ENCODE assay signal across 35 cellular contexts in the genomic region with DNA sequence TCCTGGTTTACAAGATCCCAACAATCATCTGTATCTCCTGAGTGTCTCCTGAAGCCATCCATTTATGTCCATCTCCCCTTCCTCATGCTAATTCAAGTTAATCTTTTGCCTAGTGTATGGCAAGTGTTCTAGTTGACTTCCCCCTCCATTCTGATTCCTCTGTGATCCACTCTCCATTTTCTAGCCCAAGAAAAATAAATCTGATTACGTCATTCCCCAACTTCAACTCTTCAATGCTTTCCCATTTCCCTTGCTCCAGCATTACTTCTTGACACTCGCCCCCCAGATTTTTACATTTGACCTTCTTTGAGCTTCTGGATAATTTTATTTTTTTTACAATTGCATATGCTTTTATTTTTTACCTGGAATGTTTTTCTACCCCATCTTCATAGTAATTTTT.
DNase-seq lines count a peak whose midpoint lies in the region; ATAC-seq, FAIRE-seq and TF ChIP-seq lines count a peak whose summit lies in the region.
"Had no signal": no experiment of that assay in that cellular context is flagged by ENCODE, and none has a peak within 500 bp of the region (broad histone marks: within the 10 kb centered on the region; RNA-seq: fewer than 3 reads in every experiment).

No MANE protein-coding gene starts in this region.

- CTCF ChIA-PET in HepG2 (lab: Yijun Ruan, JAX; ENCODE audit: low intra/inter-chr PET ratio, low total read pairs) = no interaction called here
- CTCF ChIA-PET in GM12878 (lab: Yijun Ruan, JAX) = no interaction called here
- CTCF ChIA-PET in K562 (lab: Yijun Ruan, JAX; ENCODE audit: low intra/inter-chr PET ratio) = no interaction called here

- H3K4me1 ChIP-seq in HepG2 (ENCODE audit: insufficient read depth, low read length) (no peaks in the 10 kb centered on the region), right lobe of liver (no peaks in the 10 kb centered on the region), GM12878 (ENCODE audit: control insufficient read depth, insufficient read depth, low read length) (no peaks in the 10 kb centered on the region), K562 (replicated peaks in 1 of 2; ENCODE audit: control insufficient read depth in 2 of 2, insufficient read depth in 2 of 2, low read length in 2 of 2) (no peaks in the 10 kb centered on the region)
- H3K4me1 ChIP-seq: A549, BE2C, BLaER1, Caco-2 had no signal

- no peak overlapping the region for H3K9ac ChIP-seq in HepG2 (ENCODE audit: insufficient read depth, low read depth, low read length)
- no peak overlapping the region for H3K9ac ChIP-seq in GM12878 (ENCODE audit: control insufficient read depth, insufficient read depth, low read length)
- H3K9ac ChIP-seq in K562 (ENCODE audit: insufficient read depth in 1 of 2, low read depth in 2 of 2, low read length in 2 of 2) = no peak overlapping the region
- H3K9ac ChIP-seq: BLaER1; BLaER1 treated with 17β-estradiol and CSF1 and Interleukin-3, amounts not matched to agents 10 nM and 100 nM had no signal

- H3K27me3 ChIP-seq in HepG2 (ENCODE audit: control insufficient read depth in 1 of 2, insufficient read depth in 2 of 2, low read length in 2 of 2) = no peaks in the 10 kb centered on the region
- no peaks in the 10 kb centered on the region for H3K27me3 ChIP-seq in right lobe of liver
- no peaks in the 10 kb centered on the region for H3K27me3 ChIP-seq in GM12878 (replicated peaks in 1 of 2; ENCODE audit: control insufficient read depth in 2 of 2, insufficient read depth in 2 of 2, low read length in 1 of 2)
- H3K27me3 ChIP-seq in K562 (ENCODE audit: control insufficient read depth in 2 of 2, insufficient read depth in 2 of 2, low read length in 2 of 2) = no peaks in the 10 kb centered on the region
- H3K27me3 ChIP-seq: BE2C; BLaER1; BLaER1 treated with 17β-estradiol and CSF1 and Interleukin-3, amounts not matched to agents 10 nM and 100 nM had no signal

- no peak overlapping the region for H3K4me3 ChIP-seq in HepG2 (replicated peaks in 1 of 3; ENCODE audit: insufficient read depth in 1 of 3, low read depth in 2 of 3, low read length in 3 of 3)
- no peak overlapping the region for H3K4me3 ChIP-seq in right lobe of liver
- H3K4me3 ChIP-seq in GM12878 = no peak overlapping the region
- no peak overlapping the region for H3K4me3 ChIP-seq in K562
- H3K4me3 ChIP-seq: A549; BLaER1; BLaER1 treated with 17β-estradiol and CSF1 and Interleukin-3, amounts not matched to agents 10 nM and 100 nM had no signal

- ATAC-seq in HepG2 = no peak
- no peak for ATAC-seq in right lobe of liver
- no peak for ATAC-seq in GM12878
- no peak for ATAC-seq in K562
- no peak for ATAC-seq in GM21360 (IDR thresholded peaks at IDR 0.05; ENCODE audit: unreplicated experiment)
- no peak for ATAC-seq in HG03378 (IDR thresholded peaks at IDR 0.05; ENCODE audit: unreplicated experiment)
- ATAC-seq: A549; CD8-positive, alpha-beta T cell had no signal

- no peak for TF ChIP-seq RAD21 in HepG2 (CRISPR knock-in tag; IDR thresholded peaks at IDR 0.05)
- no peak for TF ChIP-seq RAD21 in GM12878 (IDR thresholded peaks at IDR 0.05; ENCODE audit: insufficient read depth, low read depth, low read length)
- TF ChIP-seq RAD21 in K562 (CRISPR knock-in tag; conservative IDR thresholded peaks at IDR 0.05 in 1 of 2, IDR thresholded peaks at IDR 0.05 in 1 of 2) = no peak

- H3K27ac ChIP-seq in HepG2 (ENCODE audit: extremely low read length, insufficient read depth, low read length) (no peak overlapping the region), right lobe of liver (no peak overlapping the region), GM12878 (ENCODE audit: control insufficient read depth, insufficient read depth) (no peak overlapping the region), K562 (ENCODE audit: extremely low read depth, low read depth, low read length) (no peak overlapping the region)
- H3K27ac ChIP-seq: 22Rv1; A549; BLaER1; BLaER1 treated with 17β-estradiol and CSF1 and Interleukin-3, amounts not matched to agents 10 nM and 100 nM; C4-2B had no signal

- POLR2A ChIA-PET in HepG2 (lab: Yijun Ruan, JAX) = no interaction called here
- POLR2A ChIA-PET in GM12878 (lab: Charles Lee) = no interaction called here
- POLR2A ChIA-PET in K562 (lab: Yijun Ruan, JAX) = no interaction called here

- no peak for TF ChIP-seq EP300 in HepG2 (IDR thresholded peaks at IDR 0.05; ENCODE audit: low read depth in 2 of 2, low read length in 2 of 2)
- no peak for TF ChIP-seq EP300 in HepG2 (CRISPR knock-in tag; IDR thresholded peaks at IDR 0.05; ENCODE audit: borderline replicate concordance)
- TF ChIP-seq EP300 in GM12878 (IDR thresholded peaks at IDR 0.05; ENCODE audit: borderline replicate concordance in 1 of 2, control insufficient read depth in 1 of 2, low read depth in 2 of 2, low read length in 2 of 2) = no peak
- no peak for TF ChIP-seq EP300 in K562 (IDR thresholded peaks at IDR 0.05; ENCODE audit: low read length)

- H3K9me1 ChIP-seq in K562 (ENCODE audit: control insufficient read depth, insufficient read depth, low read length) = no peaks in the 10 kb centered on the region

- RAD21 ChIA-PET in GM12878 (lab: Charles Lee; ENCODE audit: unreplicated experiment) = no interaction called here

- DNase-seq in HepG2 (ENCODE audit: low spot score) = no peak
- no peak for DNase-seq in right lobe of liver
- DNase-seq in GM12878 (ENCODE audit: low read depth, low spot score) = no peak
- DNase-seq in K562 (ENCODE audit: extremely low read depth in 1 of 4, low spot score in 3 of 4) = no peak
- peak; percentile 2 for DNase-seq in left kidney (ENCODE audit: low read depth, low spot score)
- DNase-seq in NCI-H446 (lab: John Stamatoyannopoulos, UW) = no peak
- DNase-seq: 8988T; ACHN; AML-193; BE2C; C1 segment of cervical spinal cord; Caco-2; Calu3; CD4-positive, alpha-beta memory T cell; CD4-positive, alpha-beta T cell; CD4-positive, CD25-positive, alpha-beta regulatory T cell; CD8-positive, alpha-beta memory T cell; CD8-positive, alpha-beta T cell; COR-L47; DMS 273 treated with DMSO at 0.1 percent for 48 hours; DMS153; DMS53; DMS79; DMS79 treated with DMSO at 0.1 percent for 48 hours; DND-41; EL had no signal

- H3K79me2 ChIP-seq in HepG2 (ENCODE audit: insufficient read depth, low read length) (no peaks in the 10 kb centered on the region), GM12878 (ENCODE audit: control insufficient read depth, insufficient read depth, low read length) (no peaks in the 10 kb centered on the region), K562 (ENCODE audit: control insufficient read depth, insufficient read depth, low read length) (no peaks in the 10 kb centered on the region)

- H4K20me1 ChIP-seq in HepG2 (ENCODE audit: insufficient read depth, low read length) (no peaks in the 10 kb centered on the region), GM12878 (ENCODE audit: control insufficient read depth, insufficient read depth) (no peaks in the 10 kb centered on the region), K562 (replicated peaks; ENCODE audit: control insufficient read depth, insufficient read depth, low read length) (no peaks in the 10 kb centered on the region)
- H4K20me1 ChIP-seq: BLaER1; BLaER1 treated with 17β-estradiol and CSF1 and Interleukin-3, amounts not matched to agents 10 nM and 100 nM had no signal

- BruUV-seq in HepG2 (replicated peaks; lab: Mats Ljungman, UMichigan) (no TSS peak), GM12878 (replicated peaks; lab: Mats Ljungman, UMichigan) (no TSS peak), K562 (replicated peaks; lab: Mats Ljungman, UMichigan) (no TSS peak)

- intact Hi-C loops in HepG2 (cut with micrococcal nuclease; ENCODE audit: unreplicated experiment) (no loop called here), right lobe of liver (cut with DNase I) (no loop called here), GM12878 (cut with micrococcal nuclease; ENCODE audit: unreplicated experiment) (no loop called here), K562 (cut with micrococcal nuclease) (no loop called here)

- TF ChIP-seq POLR2A in HepG2 (IDR thresholded peaks at IDR 0.05; ENCODE audit: insufficient read depth in 1 of 2, low read depth in 2 of 2, low read length in 2 of 2) (no peak), right lobe of liver (IDR thresholded peaks at IDR 0.05) (no peak), GM12878 (IDR thresholded peaks at IDR 0.05; ENCODE audit: low read depth, low read length) (no peak), K562 (conservative IDR thresholded peaks at IDR 0.05) (no peak)

- H3K4me2 ChIP-seq in HepG2 (ENCODE audit: low read depth, low read length) = no peak overlapping the region
- no peak overlapping the region for H3K4me2 ChIP-seq in GM12878 (ENCODE audit: control insufficient read depth, insufficient read depth)
- no peak overlapping the region for H3K4me2 ChIP-seq in K562 (ENCODE audit: insufficient read depth, low read length)
- H3K4me2 ChIP-seq: A549; BLaER1; BLaER1 treated with 17β-estradiol and CSF1 and Interleukin-3, amounts not matched to agents 10 nM and 100 nM had no signal

- no peak for TF ChIP-seq CTCF in HepG2 (CRISPR knock-in tag; IDR thresholded peaks at IDR 0.05)
- TF ChIP-seq CTCF in right lobe of liver (IDR thresholded peaks at IDR 0.05) = no peak
- no peak for TF ChIP-seq CTCF in GM12878 (IDR thresholded peaks at IDR 0.05 in 2 of 3, conservative IDR thresholded peaks at IDR 0.05 in 1 of 3; ENCODE audit: control insufficient read depth in 2 of 3, extremely low read depth in 1 of 3, insufficient read depth in 1 of 3, low read depth in 3 of 3, low read length in 3 of 3)
- TF ChIP-seq CTCF in K562 (IDR thresholded peaks at IDR 0.05 in 2 of 3, conservative IDR thresholded peaks at IDR 0.05 in 1 of 3; ENCODE audit: insufficient read depth in 2 of 3, low read depth in 1 of 3, low read length in 3 of 3) = no peak

- H2AFZ ChIP-seq in HepG2 (ENCODE audit: low read length) = no peak overlapping the region
- H2AFZ ChIP-seq in GM12878 (ENCODE audit: control insufficient read depth, low read depth, low read length) = no peak overlapping the region
- H2AFZ ChIP-seq in K562 (ENCODE audit: low read depth, low read length) = no peak overlapping the region

- FAIRE-seq in HepG2 (lab: Jason Lieb, UNC) = no peak
- no peak for FAIRE-seq in GM12878 (lab: Jason Lieb, UNC)
- no peak for FAIRE-seq in K562 (lab: Jason Lieb, UNC)
- FAIRE-seq: A204.1, A549, D721Med had no signal

- H3K36me3 ChIP-seq in HepG2 (replicated peaks in 1 of 2; ENCODE audit: control insufficient read depth in 1 of 2, insufficient read depth in 2 of 2, low read length in 2 of 2) = no peaks in the 10 kb centered on the region
- no peaks in the 10 kb centered on the region for H3K36me3 ChIP-seq in right lobe of liver
- no peaks in the 10 kb centered on the region for H3K36me3 ChIP-seq in GM12878 (ENCODE audit: control insufficient read depth in 2 of 2, insufficient read depth in 2 of 2, low read length in 1 of 2)
- H3K36me3 ChIP-seq in K562 (ENCODE audit: control insufficient read depth, insufficient read depth, low read length) = no peaks in the 10 kb centered on the region
- H3K36me3 ChIP-seq: BE2C; BLaER1; BLaER1 treated with 17β-estradiol and CSF1 and Interleukin-3, amounts not matched to agents 10 nM and 100 nM had no signal

- 1% methylated on average over 2 of the region's 2 CpGs for WGBS in HepG2 (ENCODE audit: low lambda C conversion rate)
- WGBS in right lobe of liver (ENCODE audit: insufficient coverage, low coverage, low lambda C conversion rate, missing lambda C conversion rate) = 45% methylated on average over 2 of the region's 2 CpGs
- WGBS in GM12878 (ENCODE audit: insufficient coverage, insufficient replicate concordance, low lambda C conversion rate, missing lambda C conversion rate) = 17% methylated on average over 2 of the region's 2 CpGs
- 17% methylated on average over 2 of the region's 2 CpGs for WGBS in K562 (ENCODE audit: insufficient coverage, low coverage, missing lambda C conversion rate)

- SMC1A ChIA-PET in GM12878 (lab: Charles Lee; ENCODE audit: uncharacterized antibody, unreplicated experiment) = no interaction called here

- H3K9me3 ChIP-seq in HepG2 (ENCODE audit: low read length) = no peaks in the 10 kb centered on the region
- H3K9me3 ChIP-seq in right lobe of liver = no peaks in the 10 kb centered on the region
- no peaks in the 10 kb centered on the region for H3K9me3 ChIP-seq in GM12878 (replicated peaks; ENCODE audit: control insufficient read depth, insufficient read depth, low read length)
- H3K9me3 ChIP-seq in K562 (replicated peaks; ENCODE audit: control insufficient read depth, insufficient read depth, low read depth, low read length) = no peaks in the 10 kb centered on the region
- H3K9me3 ChIP-seq: A549; BE2C; BLaER1; BLaER1 treated with 17β-estradiol and CSF1 and Interleukin-3, amounts not matched to agents 10 nM and 100 nM; Caco-2 had no signal

- in situ Hi-C loops in HepG2 (cut with HindIII; ENCODE audit: extremely low pct_ligation_motif_present, low pct_unique_long_range_greater_than_20kb) (no loop called here), GM12878 (cut with MboI) (no loop called here), K562 (cut with MboI) (no loop called here)
